Comparison of ENCODE assay signal across 16 cellular contexts in genomic region chr12:96861656-96862055, GRCh38. TPM values are rescaled to one million over a fixed set of nuclear protein-coding genes. Genes with fewer than 3 reads are reported as not detected.
DNase-seq lines count a peak whose midpoint lies in the region; TF ChIP-seq lines count a peak whose summit lies in the region.
"Had no signal": no experiment of that assay in that cellular context is flagged by ENCODE, and none has a peak within 500 bp of the region (broad histone marks: within the 10 kb centered on the region; RNA-seq: fewer than 3 reads in every experiment).

No MANE protein-coding gene starts in this region.

- H3K4me3 ChIP-seq in MG63 (no peak overlapping the region), fibroblast of mammary gland (ENCODE audit: control insufficient read depth, low read depth, low read length) (no peak overlapping the region), uterus (no peak overlapping the region), endodermal cell (ENCODE audit: low read length) (no peak overlapping the region)
- H3K4me3 ChIP-seq in effector memory CD4-positive, alpha-beta T cell (ENCODE audit: insufficient read depth, low read depth, low read length, poor library complexity, severe bottlenecking) = no peak overlapping the region

- no peak for TF ChIP-seq POLR2A in uterus (IDR thresholded peaks at IDR 0.05)

- H3K9me3 ChIP-seq in MG63 = no peaks in the 10 kb centered on the region
- no peaks in the 10 kb centered on the region for H3K9me3 ChIP-seq in uterus
- H3K9me3 ChIP-seq in effector memory CD4-positive, alpha-beta T cell (ENCODE audit: control insufficient read depth, low read length) = no peaks in the 10 kb centered on the region
- peaks cover 10% of the 10 kb centered on the region for H3K9me3 ChIP-seq in endodermal cell (ENCODE audit: control insufficient read depth, low read length)

- no peaks in the 10 kb centered on the region for H3K4me1 ChIP-seq in uterus
- H3K4me1 ChIP-seq in effector memory CD4-positive, alpha-beta T cell (ENCODE audit: control insufficient read depth, insufficient read depth, low read length, poor library complexity, severe bottlenecking) = no peaks in the 10 kb centered on the region
- peaks cover 6% of the 10 kb centered on the region for H3K4me1 ChIP-seq in endodermal cell (ENCODE audit: control insufficient read depth, insufficient read depth, low read length)

- H3K36me3 Mint-ChIP-seq in endodermal cell (ENCODE audit: low read depth) = no peaks in the 10 kb centered on the region
- H3K36me3 Mint-ChIP-seq: CD4-positive, CD25-positive, alpha-beta regulatory T cell; IgD-negative memory B cell had no signal

- H3K27me3 ChIP-seq in MG63 = no peaks in the 10 kb centered on the region
- no peaks in the 10 kb centered on the region for H3K27me3 ChIP-seq in uterus
- no peaks in the 10 kb centered on the region for H3K27me3 ChIP-seq in effector memory CD4-positive, alpha-beta T cell (replicated peaks; ENCODE audit: control insufficient read depth, insufficient read depth, low read length, poor library complexity, severe bottlenecking)
- no peaks in the 10 kb centered on the region for H3K27me3 ChIP-seq in endodermal cell (ENCODE audit: control insufficient read depth, insufficient read depth, low read length, poor library complexity, severe bottlenecking)

- TF ChIP-seq CTCF in fibroblast of mammary gland (conservative IDR thresholded peaks at IDR 0.05; ENCODE audit: control insufficient read depth, insufficient read depth, low read depth, low read length) (no peak), uterus (IDR thresholded peaks at IDR 0.05) (no peak), endodermal cell (conservative IDR thresholded peaks at IDR 0.05) (no peak)

- no peaks in the 10 kb centered on the region for H3K27me3 Mint-ChIP-seq in endodermal cell (ENCODE audit: insufficient read depth)

- peaks cover 8% of the 10 kb centered on the region for H3K9me3 Mint-ChIP-seq in endodermal cell

- H3K4me1 Mint-ChIP-seq in endodermal cell = peaks cover 8% of the 10 kb centered on the region
- H3K4me1 Mint-ChIP-seq: CD4-positive, CD25-positive, alpha-beta regulatory T cell; IgD-negative memory B cell had no signal

- H3K27ac Mint-ChIP-seq in endodermal cell = no peak overlapping the region
- H3K27ac Mint-ChIP-seq: CD4-positive, CD25-positive, alpha-beta regulatory T cell; IgD-negative memory B cell had no signal

- DNase-seq in AG08395 (ENCODE audit: low spot score) = peak; percentile 47
- peak; percentile 48 for DNase-seq in ELR (ENCODE audit: low read depth)
- peak; percentile 5 for DNase-seq in MG63
- peak; percentile 14 for DNase-seq in fibroblast of mammary gland (ENCODE audit: low read depth)
- DNase-seq in GDM1 (lab: John Stamatoyannopoulos, UW) = no peak
- no peak for DNase-seq in uterus
- no peak for DNase-seq in effector memory CD4-positive, alpha-beta T cell
- DNase-seq in endodermal cell = no peak
- DNase-seq: CD4-positive, CD25-positive, alpha-beta regulatory T cell; Kasumi-1; MV-4-11; NCI-H1417 treated with DMSO at 0.1 percent for 48 hours; NCI-H2081; NCI-H510A treated with DMSO at 0.1 percent for 48 hours; NCI-H82 had no signal

- intact Hi-C loops in uterus (cut with DNase I; ENCODE audit: low total_unique reads) = no loop called here

- WGBS in endodermal cell (ENCODE audit: insufficient coverage in 1 of 2, insufficient read length in 1 of 2), 2 experiments = 100% methylated on average over 2 of the region's 2 CpGs; no CpG with 5 or more reads in 1 of the 2 experiments

- H3K27ac ChIP-seq in uterus (no peak overlapping the region), endodermal cell (ENCODE audit: low read depth, low read length) (no peak overlapping the region)
- no peak overlapping the region for H3K27ac ChIP-seq in effector memory CD4-positive, alpha-beta T cell (ENCODE audit: insufficient read depth, low read length, poor library complexity, severe bottlenecking)

- H3K36me3 ChIP-seq in MG63 = no peaks in the 10 kb centered on the region
- no peaks in the 10 kb centered on the region for H3K36me3 ChIP-seq in uterus
- H3K36me3 ChIP-seq in effector memory CD4-positive, alpha-beta T cell (ENCODE audit: control insufficient read depth, insufficient read depth, low read length) = no peaks in the 10 kb centered on the region
- no peaks in the 10 kb centered on the region for H3K36me3 ChIP-seq in endodermal cell (ENCODE audit: control insufficient read depth, insufficient read depth, low read length)

- H3K9ac ChIP-seq in endodermal cell (ENCODE audit: extremely low read depth, low read length, poor library complexity, severe bottlenecking) = no peak overlapping the region

- H3K4me3 Mint-ChIP-seq in endodermal cell = no peak overlapping the region
- H3K4me3 Mint-ChIP-seq: CD4-positive, CD25-positive, alpha-beta regulatory T cell; IgD-negative memory B cell had no signal

RNA-seq across cellular contexts. Expression of gene NEDD1, which starts 45.4 kb away (rescaled TPM):
- total RNA-seq in MG63 (2014; rRNA removed; shearing (Covaris generic); ENCODE audit: low replicate concordance) = 32.2 and 118 TPM in 2 replicates
- 10 to 100 TPM; 13.3 to 54.2 (median 36.3) TPM for total RNA-seq in uterus
- total RNA-seq in endodermal cell = 10 to 100 TPM; 34.6 to 42.1 TPM
- polyA plus RNA-seq in endodermal cell (2013, experiment 1 of 2) = 41.2 TPM
- 42.8 TPM for polyA plus RNA-seq in endodermal cell (2013, experiment 2 of 2)

Comparison
In these comparisons a context has a peak if more than half of its experiments do, and no peak if none do; other contexts are left out.
1. DNase-seq: peak in AG08395 (single experiment), ELR (single experiment), MG63 (single experiment) and fibroblast of mammary gland (single experiment); none in GDM1 (single experiment), uterus (0 of 2), effector memory CD4-positive, alpha-beta T cell (0 of 3) and endodermal cell (single experiment).